In genomic region chr20:37308098-37309050, GRCh38 we compare ENCODE assay signal across 11 cellular contexts. TPM values are rescaled to one million over a fixed set of nuclear protein-coding genes. Genes with fewer than 3 reads are reported as not detected.
DNase-seq lines count a peak whose midpoint lies in the region; ATAC-seq and TF ChIP-seq lines count a peak whose summit lies in the region.
"Had no signal": no experiment of that assay in that cellular context is flagged by ENCODE, and none has a peak within 500 bp of the region (broad histone marks: within the 10 kb centered on the region; RNA-seq: fewer than 3 reads in every experiment).

No MANE protein-coding gene starts in this region.

- H3K27me3 Mint-ChIP-seq in endodermal cell (ENCODE audit: insufficient read depth) = no peaks in the 10 kb centered on the region
- H3K27me3 Mint-ChIP-seq: brain had no signal

- no peak overlapping the region for H3K9ac ChIP-seq in endodermal cell (ENCODE audit: extremely low read depth, low read length, poor library complexity, severe bottlenecking)

- peak; percentile 30 for DNase-seq in stimulated activated CD4-positive, alpha-beta T cell treated with anti-CD3 and anti-CD28 coated beads, Interleukin-1b, Interleukin-23, amount 100 ng/mL, for 48 hours
- DNase-seq in stimulated activated CD4-positive, alpha-beta T cell treated with anti-CD3 and anti-CD28 coated beads, Interleukin-12 subunit alpha, Interleukin-12 subunit beta, amount 100 ng/mL, for 4 hours = no peak
- DNase-seq in endodermal cell = no peak
- DNase-seq in MV-4-11 (lab: John Stamatoyannopoulos, UW) = no peak
- no peak for DNase-seq in glomerular visceral epithelial cell (ENCODE audit: extremely low spot score)
- no peak for DNase-seq in hippocampal formation (lab: John Stamatoyannopoulos, UW)
- DNase-seq in Kasumi-1 (lab: John Stamatoyannopoulos, UW) = no peak
- DNase-seq: NCI-H226 had no signal

- peaks cover 46% of the 10 kb centered on the region for H3K36me3 Mint-ChIP-seq in endodermal cell (ENCODE audit: low read depth)

- 92 to 94% methylated on average over 4 to 8 of the region's 8 CpGs for WGBS in endodermal cell (ENCODE audit: insufficient coverage in 1 of 2, insufficient read length in 1 of 2), 2 experiments

- no peak overlapping the region for H3K4me3 Mint-ChIP-seq in endodermal cell
- H3K4me3 Mint-ChIP-seq: brain had no signal

- peaks cover 49% of the 10 kb centered on the region for H3K4me1 Mint-ChIP-seq in endodermal cell

- H3K9me3 Mint-ChIP-seq in endodermal cell = no peaks in the 10 kb centered on the region
- H3K9me3 Mint-ChIP-seq: brain had no signal

- peaks cover 13% of the 10 kb centered on the region for H3K4me1 ChIP-seq in endodermal cell (ENCODE audit: control insufficient read depth, insufficient read depth, low read length)

- peak overlapping the region; percentile 55 for H3K27ac Mint-ChIP-seq in endodermal cell

- TF ChIP-seq CTCF in endodermal cell (conservative IDR thresholded peaks at IDR 0.05) = no peak

- no peak overlapping the region for H3K27ac ChIP-seq in endodermal cell (ENCODE audit: low read depth, low read length)
- H3K27ac ChIP-seq: C4-2B had no signal

- H3K36me3 ChIP-seq in endodermal cell (ENCODE audit: control insufficient read depth, insufficient read depth, low read length) = peaks cover 41% of the 10 kb centered on the region

- H3K4me3 ChIP-seq in endodermal cell (ENCODE audit: low read length) = no peak overlapping the region

- H3K9me3 ChIP-seq in endodermal cell (ENCODE audit: control insufficient read depth, low read length) = no peaks in the 10 kb centered on the region

- ATAC-seq in HG03103 (IDR thresholded peaks at IDR 0.05; ENCODE audit: low read depth, unreplicated experiment) = peak; percentile 70

- no peaks in the 10 kb centered on the region for H3K27me3 ChIP-seq in endodermal cell (ENCODE audit: control insufficient read depth, insufficient read depth, low read length, poor library complexity, severe bottlenecking)

RNA-seq across cellular contexts. Expression of gene MANBAL, which starts 18.9 kb away (rescaled TPM):
- total RNA-seq in endodermal cell = 10 to 100 TPM; 44.4 to 49.9 TPM
- 60.3 TPM for polyA plus RNA-seq in endodermal cell (2013, experiment 1 of 2)
- 61.4 TPM for polyA plus RNA-seq in endodermal cell (2013, experiment 2 of 2)

RNA-seq across cellular contexts. Expression of gene SRC, which starts 37.6 kb away (rescaled TPM):
- total RNA-seq in endodermal cell = 100 to 1,000 TPM in 1 of 2 donors, 10 to 100 TPM in 1; 75.6 to 109 TPM
- 48.4 TPM for polyA plus RNA-seq in endodermal cell (2013, experiment 1 of 2)
- polyA plus RNA-seq in endodermal cell (2013, experiment 2 of 2) = 41.1 TPM

RNA-seq across cellular contexts. Expression of gene GHRH, which starts 46.8 kb away (rescaled TPM):
- total RNA-seq in endodermal cell = not detected
- 0.78 TPM for polyA plus RNA-seq in endodermal cell (2013, experiment 1 of 2)
- polyA plus RNA-seq in endodermal cell (2013, experiment 2 of 2) = not detected
